ENCODE assay signal across 18 cellular contexts in the genomic region with DNA sequence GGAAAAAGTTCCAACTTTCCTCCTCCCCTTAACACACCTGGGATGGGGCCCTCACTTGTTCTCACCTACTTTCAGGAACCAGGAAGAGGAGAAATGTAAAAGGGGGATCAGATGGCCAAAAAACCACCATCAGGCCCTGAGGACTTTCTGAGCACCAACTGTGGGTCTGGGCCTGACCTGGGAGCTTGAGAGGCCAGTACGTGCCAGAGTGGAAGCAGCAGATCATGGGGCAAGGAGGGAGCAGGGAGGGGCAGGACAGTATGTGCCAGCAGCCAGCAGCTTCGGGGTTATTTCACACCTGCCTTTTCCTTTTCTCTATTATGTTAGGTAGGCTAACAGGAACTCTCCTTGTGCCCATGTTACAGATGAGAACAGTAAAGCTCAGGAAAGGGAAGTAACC.
"Had no signal": no experiment of that assay in that cellular context is flagged by ENCODE, and none has a peak within 500 bp of the region (broad histone marks: within the 10 kb centered on the region; RNA-seq: fewer than 3 reads in every experiment).

No MANE protein-coding gene starts in this region.

- ATAC-seq: effector memory CD8-positive, alpha-beta T cell; left colon; SK-N-SH treated with all-trans-retinoic acid at 6 μM for 48 hours had no signal

- H3K9me3 ChIP-seq: psoas muscle, suprapubic skin, transverse colon had no signal

- H3K4me1 ChIP-seq: suprapubic skin, transverse colon had no signal

- H3K27ac Mint-ChIP-seq: effector memory CD8-positive, alpha-beta T cell; stimulated activated naive CD8-positive, alpha-beta T cell treated with anti-CD3 and anti-CD28 coated beads, Interleukin-15, Interleukin-2, amounts not matched to agents 100 ng/mL and 50 ng/mL, for 24 hours had no signal

- H3K9me3 Mint-ChIP-seq: effector memory CD8-positive, alpha-beta T cell had no signal

- DNase-seq: activated CD4-positive, alpha-beta T cell treated with anti-CD3 and anti-CD28 coated beads, Interleukin-2, amount 50 U/mL, for 4 hours; activated gamma-delta T cell treated with Interleukin-2 at 50 U/mL for 16 hours; amniotic stem cell; effector memory CD8-positive, alpha-beta T cell; foreskin fibroblast; glutamatergic neuron; hippocampal formation; left colon; mammary epithelial cell; psoas muscle; SIG-M5; T-helper 1 cell; transverse colon had no signal

- H3K4me3 Mint-ChIP-seq: effector memory CD8-positive, alpha-beta T cell; stimulated activated naive CD8-positive, alpha-beta T cell treated with anti-CD3 and anti-CD28 coated beads, Interleukin-15, Interleukin-2, amounts not matched to agents 100 ng/mL and 50 ng/mL, for 24 hours had no signal

- H3K27me3 ChIP-seq: cardiac muscle cell, suprapubic skin had no signal

- H3K27ac ChIP-seq: cardiac muscle cell, psoas muscle, skin epidermis, suprapubic skin, transverse colon had no signal
